Comparison of ENCODE assay signal across 1 cellular context in the genomic region with DNA sequence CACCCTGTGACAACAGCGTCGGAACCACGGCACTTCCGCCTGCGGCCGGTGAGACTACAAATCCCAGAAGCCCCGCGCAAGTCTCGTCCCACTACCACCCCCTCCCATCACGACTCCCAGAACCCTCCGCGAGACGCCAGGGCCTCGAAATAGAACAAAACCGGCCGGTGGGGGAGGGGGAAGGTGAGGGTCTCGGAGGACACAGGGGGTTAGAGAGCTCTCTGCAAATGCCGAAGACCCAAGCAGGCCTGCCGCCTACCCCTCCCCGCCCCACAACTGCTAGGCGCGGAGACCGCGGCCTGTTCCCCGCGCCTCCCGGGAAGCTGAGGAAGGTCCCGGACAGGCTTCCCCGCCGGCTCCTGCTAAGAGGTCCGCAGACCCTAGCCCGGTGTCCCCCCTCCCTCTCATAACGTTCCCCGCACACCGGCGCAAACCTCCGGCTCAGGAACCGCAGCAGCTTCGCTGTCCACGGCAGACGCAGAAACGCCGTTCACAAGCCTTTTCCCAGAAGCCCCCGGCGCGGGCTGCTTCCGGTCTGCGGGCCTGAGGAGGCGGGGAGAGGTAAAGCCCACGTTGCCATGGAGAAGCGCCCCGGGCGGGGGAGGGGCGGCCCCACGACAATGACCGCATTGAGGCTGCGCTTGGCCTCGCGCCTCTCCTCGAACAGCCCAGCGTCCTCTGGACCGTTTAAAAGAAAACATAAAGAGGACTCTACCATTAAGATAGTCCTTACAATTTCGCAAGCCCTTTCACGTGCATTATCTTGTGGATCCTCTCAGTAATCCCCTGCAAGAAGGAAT.
TF ChIP-seq lines count a peak whose summit lies in the region.

A gene (minus strand): TSS at position 485 of the 800 bp plus-strand sequence. CDS start 3,770 bp downstream, outside the sequence.

TF ChIP-seq in HepG2, 621 proteins besides CTCF, POLR2A, EP300 and RAD21 (continued from another document and continues in another):
- peak; percentile 70; the same call in 1 of the 2 replicates for TF ChIP-seq SALL2 (CRISPR knock-in tag; IDR thresholded peaks at IDR 0.05)
- 0 out of 2 replicates have a peak, but pooled peaks have one; percentile 68 for TF ChIP-seq ZNF660 (CRISPR knock-in tag; IDR thresholded peaks at IDR 0.05; ENCODE audit: borderline replicate concordance, low read depth)
- TF ChIP-seq CENPX (CRISPR knock-in tag; IDR thresholded peaks at IDR 0.05), result no peak
- TF ChIP-seq, protein P1, sequence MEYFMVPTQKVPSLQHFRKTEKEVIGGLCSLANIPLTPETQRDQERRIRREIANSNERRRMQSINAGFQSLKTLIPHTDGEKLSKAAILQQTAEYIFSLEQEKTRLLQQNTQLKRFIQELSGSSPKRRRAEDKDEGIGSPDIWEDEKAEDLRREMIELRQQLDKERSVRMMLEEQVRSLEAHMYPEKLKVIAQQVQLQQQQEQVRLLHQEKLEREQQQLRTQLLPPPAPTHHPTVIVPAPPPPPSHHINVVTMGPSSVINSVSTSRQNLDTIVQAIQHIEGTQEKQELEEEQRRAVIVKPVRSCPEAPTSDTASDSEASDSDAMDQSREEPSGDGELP (IDR thresholded peaks at IDR 0.05; ENCODE audit: borderline replicate concordance, low read depth), result 0 out of 2 replicates have a peak, but pooled peaks have one; percentile 43
- no peak for TF ChIP-seq TOE1 (CRISPR knock-in tag; IDR thresholded peaks at IDR 0.05)
- TF ChIP-seq, protein P2, sequence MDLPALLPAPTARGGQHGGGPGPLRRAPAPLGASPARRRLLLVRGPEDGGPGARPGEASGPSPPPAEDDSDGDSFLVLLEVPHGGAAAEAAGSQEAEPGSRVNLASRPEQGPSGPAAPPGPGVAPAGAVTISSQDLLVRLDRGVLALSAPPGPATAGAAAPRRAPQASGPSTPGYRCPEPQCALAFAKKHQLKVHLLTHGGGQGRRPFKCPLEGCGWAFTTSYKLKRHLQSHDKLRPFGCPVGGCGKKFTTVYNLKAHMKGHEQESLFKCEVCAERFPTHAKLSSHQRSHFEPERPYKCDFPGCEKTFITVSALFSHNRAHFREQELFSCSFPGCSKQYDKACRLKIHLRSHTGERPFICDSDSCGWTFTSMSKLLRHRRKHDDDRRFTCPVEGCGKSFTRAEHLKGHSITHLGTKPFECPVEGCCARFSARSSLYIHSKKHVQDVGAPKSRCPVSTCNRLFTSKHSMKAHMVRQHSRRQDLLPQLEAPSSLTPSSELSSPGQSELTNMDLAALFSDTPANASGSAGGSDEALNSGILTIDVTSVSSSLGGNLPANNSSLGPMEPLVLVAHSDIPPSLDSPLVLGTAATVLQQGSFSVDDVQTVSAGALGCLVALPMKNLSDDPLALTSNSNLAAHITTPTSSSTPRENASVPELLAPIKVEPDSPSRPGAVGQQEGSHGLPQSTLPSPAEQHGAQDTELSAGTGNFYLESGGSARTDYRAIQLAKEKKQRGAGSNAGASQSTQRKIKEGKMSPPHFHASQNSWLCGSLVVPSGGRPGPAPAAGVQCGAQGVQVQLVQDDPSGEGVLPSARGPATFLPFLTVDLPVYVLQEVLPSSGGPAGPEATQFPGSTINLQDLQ (CRISPR knock-in tag; IDR thresholded peaks at IDR 0.05), result no peak
- peak; percentile 19 for TF ChIP-seq ZMYM4 (CRISPR knock-in tag; IDR thresholded peaks at IDR 0.05)
- TF ChIP-seq ATAD3A (CRISPR knock-in tag; IDR thresholded peaks at IDR 0.05), result no peak
- peak; percentile 62; the same call in 1 of the 2 replicates for TF ChIP-seq SATB2 (CRISPR knock-in tag; IDR thresholded peaks at IDR 0.05)
- TF ChIP-seq ZNF563 (CRISPR knock-in tag; IDR thresholded peaks at IDR 0.05), result no peak
- peak; percentile 7; the same call in 1 of the 2 replicates for TF ChIP-seq FOXA3 (CRISPR knock-in tag; IDR thresholded peaks at IDR 0.05)
- TF ChIP-seq, protein P3, sequence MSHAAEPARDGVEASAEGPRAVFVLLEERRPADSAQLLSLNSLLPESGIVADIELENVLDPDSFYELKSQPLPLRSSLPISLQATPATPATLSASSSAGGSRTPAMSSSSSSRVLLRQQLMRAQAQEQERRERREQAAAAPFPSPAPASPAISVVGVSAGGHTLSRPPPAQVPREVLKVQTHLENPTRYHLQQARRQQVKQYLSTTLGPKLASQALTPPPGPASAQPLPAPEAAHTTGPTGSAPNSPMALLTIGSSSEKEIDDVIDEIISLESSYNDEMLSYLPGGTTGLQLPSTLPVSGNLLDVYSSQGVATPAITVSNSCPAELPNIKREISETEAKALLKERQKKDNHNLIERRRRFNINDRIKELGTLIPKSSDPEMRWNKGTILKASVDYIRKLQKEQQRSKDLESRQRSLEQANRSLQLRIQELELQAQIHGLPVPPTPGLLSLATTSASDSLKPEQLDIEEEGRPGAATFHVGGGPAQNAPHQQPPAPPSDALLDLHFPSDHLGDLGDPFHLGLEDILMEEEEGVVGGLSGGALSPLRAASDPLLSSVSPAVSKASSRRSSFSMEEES (CRISPR knock-in tag; IDR thresholded peaks at IDR 0.05), result peak; percentile 37; the same call in 1 of the 2 replicates
- TF ChIP-seq, protein P4, sequence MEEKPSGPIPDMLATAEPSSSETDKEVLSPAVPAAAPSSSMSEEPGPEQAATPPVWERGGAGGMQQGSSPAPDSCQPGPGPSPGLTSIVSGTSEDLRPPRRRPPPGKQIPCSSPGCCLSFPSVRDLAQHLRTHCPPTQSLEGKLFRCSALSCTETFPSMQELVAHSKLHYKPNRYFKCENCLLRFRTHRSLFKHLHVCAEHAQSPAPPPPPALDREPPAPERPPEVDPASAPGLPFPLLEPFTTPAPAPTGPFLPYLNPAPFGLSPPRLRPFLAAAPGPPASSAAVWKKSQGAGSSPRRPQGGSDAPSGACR (CRISPR knock-in tag; IDR thresholded peaks at IDR 0.05), result no peak; the same call in 1 of the 2 replicates
- TF ChIP-seq CEBPB (IDR thresholded peaks at IDR 0.05; ENCODE audit: borderline replicate concordance, low read depth, low read length), result peak; percentile 58
- no peak for TF ChIP-seq CENPT (CRISPR knock-in tag; IDR thresholded peaks at IDR 0.05; ENCODE audit: low read depth)
- no peak for TF ChIP-seq PRMT3 (CRISPR knock-in tag; IDR thresholded peaks at IDR 0.05; ENCODE audit: borderline replicate concordance, low read depth)
- no peak for TF ChIP-seq ZNF672 (CRISPR knock-in tag; IDR thresholded peaks at IDR 0.05)
- TF ChIP-seq RBM39 (IDR thresholded peaks at IDR 0.05; ENCODE audit: low read depth, low read length, poor library complexity, severe bottlenecking), result peak; percentile 93
- no peak for TF ChIP-seq TBX3 (IDR thresholded peaks at IDR 0.05; ENCODE audit: borderline replicate concordance)
- TF ChIP-seq HMGA1 (CRISPR knock-in tag; conservative IDR thresholded peaks at IDR 0.05), result no peak
- TF ChIP-seq, protein P5, sequence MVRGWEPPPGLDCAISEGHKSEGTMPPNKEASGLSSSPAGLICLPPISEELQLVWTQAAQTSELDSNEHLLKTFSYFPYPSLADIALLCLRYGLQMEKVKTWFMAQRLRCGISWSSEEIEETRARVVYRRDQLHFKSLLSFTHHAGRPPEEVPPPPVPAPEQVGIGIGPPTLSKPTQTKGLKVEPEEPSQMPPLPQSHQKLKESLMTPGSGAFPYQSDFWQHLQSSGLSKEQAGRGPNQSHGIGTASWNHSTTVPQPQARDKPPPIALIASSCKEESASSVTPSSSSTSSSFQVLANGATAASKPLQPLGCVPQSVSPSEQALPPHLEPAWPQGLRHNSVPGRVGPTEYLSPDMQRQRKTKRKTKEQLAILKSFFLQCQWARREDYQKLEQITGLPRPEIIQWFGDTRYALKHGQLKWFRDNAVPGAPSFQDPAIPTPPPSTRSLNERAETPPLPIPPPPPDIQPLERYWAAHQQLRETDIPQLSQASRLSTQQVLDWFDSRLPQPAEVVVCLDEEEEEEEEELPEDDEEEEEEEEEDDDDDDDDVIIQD (CRISPR knock-in tag; IDR thresholded peaks at IDR 0.05; ENCODE audit: low read depth), result no peak
- no peak for TF ChIP-seq EED (CRISPR knock-in tag; IDR thresholded peaks at IDR 0.05)
- TF ChIP-seq, protein P6, sequence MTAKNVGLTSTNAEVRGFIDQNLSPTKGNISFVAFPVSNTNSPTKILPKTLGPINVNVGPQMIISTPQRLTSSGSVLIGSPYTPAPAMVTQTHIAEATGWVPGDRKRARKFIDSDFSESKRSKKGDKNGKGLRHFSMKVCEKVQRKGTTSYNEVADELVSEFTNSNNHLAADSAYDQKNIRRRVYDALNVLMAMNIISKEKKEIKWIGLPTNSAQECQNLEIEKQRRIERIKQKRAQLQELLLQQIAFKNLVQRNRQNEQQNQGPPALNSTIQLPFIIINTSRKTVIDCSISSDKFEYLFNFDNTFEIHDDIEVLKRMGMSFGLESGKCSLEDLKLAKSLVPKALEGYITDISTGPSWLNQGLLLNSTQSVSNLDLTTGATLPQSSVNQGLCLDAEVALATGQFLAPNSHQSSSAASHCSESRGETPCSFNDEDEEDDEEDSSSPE (CRISPR knock-in tag; IDR thresholded peaks at IDR 0.05), result peak; percentile 70; the same call in 1 of the 2 replicates
- peak; percentile 85 for TF ChIP-seq U2AF1 (optimal IDR thresholded peaks at IDR 0.05; ENCODE audit: low read depth, low read length)
- TF ChIP-seq, protein P7, sequence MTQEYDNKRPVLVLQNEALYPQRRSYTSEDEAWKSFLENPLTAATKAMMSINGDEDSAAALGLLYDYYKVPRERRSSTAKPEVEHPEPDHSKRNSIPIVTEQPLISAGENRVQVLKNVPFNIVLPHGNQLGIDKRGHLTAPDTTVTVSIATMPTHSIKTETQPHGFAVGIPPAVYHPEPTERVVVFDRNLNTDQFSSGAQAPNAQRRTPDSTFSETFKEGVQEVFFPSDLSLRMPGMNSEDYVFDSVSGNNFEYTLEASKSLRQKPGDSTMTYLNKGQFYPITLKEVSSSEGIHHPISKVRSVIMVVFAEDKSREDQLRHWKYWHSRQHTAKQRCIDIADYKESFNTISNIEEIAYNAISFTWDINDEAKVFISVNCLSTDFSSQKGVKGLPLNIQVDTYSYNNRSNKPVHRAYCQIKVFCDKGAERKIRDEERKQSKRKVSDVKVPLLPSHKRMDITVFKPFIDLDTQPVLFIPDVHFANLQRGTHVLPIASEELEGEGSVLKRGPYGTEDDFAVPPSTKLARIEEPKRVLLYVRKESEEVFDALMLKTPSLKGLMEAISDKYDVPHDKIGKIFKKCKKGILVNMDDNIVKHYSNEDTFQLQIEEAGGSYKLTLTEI (CRISPR knock-in tag; conservative IDR thresholded peaks at IDR 0.05), result no peak
- TF ChIP-seq ZNF782 (CRISPR knock-in tag; IDR thresholded peaks at IDR 0.05; ENCODE audit: borderline replicate concordance), result peak; percentile 54; the same call in 1 of the 2 replicates
- TF ChIP-seq ZNF543 (CRISPR knock-in tag; IDR thresholded peaks at IDR 0.05), result peak; percentile 61; the same call in 1 of the 2 replicates
- no peak for TF ChIP-seq NPAS2 (CRISPR knock-in tag; IDR thresholded peaks at IDR 0.05; ENCODE audit: borderline replicate concordance)
- no peak for TF ChIP-seq ZSCAN30 (CRISPR knock-in tag; IDR thresholded peaks at IDR 0.05)
- TF ChIP-seq ZNF431 (CRISPR knock-in tag; IDR thresholded peaks at IDR 0.05; ENCODE audit: borderline replicate concordance, low read depth), result no peak
- TF ChIP-seq ESRRA (CRISPR knock-in tag; IDR thresholded peaks at IDR 0.05; ENCODE audit: low read depth), result peak; percentile 60; the same call in 1 of the 2 replicates
- peak; percentile 70; the same call in 1 of the 2 replicates for TF ChIP-seq ZMYM2 (CRISPR knock-in tag; IDR thresholded peaks at IDR 0.05)
- TF ChIP-seq HMG20B (CRISPR knock-in tag; conservative IDR thresholded peaks at IDR 0.05), result no peak
- peak; percentile 86 for TF ChIP-seq CEBPG (CRISPR knock-in tag; IDR thresholded peaks at IDR 0.05)
- TF ChIP-seq, protein P8, sequence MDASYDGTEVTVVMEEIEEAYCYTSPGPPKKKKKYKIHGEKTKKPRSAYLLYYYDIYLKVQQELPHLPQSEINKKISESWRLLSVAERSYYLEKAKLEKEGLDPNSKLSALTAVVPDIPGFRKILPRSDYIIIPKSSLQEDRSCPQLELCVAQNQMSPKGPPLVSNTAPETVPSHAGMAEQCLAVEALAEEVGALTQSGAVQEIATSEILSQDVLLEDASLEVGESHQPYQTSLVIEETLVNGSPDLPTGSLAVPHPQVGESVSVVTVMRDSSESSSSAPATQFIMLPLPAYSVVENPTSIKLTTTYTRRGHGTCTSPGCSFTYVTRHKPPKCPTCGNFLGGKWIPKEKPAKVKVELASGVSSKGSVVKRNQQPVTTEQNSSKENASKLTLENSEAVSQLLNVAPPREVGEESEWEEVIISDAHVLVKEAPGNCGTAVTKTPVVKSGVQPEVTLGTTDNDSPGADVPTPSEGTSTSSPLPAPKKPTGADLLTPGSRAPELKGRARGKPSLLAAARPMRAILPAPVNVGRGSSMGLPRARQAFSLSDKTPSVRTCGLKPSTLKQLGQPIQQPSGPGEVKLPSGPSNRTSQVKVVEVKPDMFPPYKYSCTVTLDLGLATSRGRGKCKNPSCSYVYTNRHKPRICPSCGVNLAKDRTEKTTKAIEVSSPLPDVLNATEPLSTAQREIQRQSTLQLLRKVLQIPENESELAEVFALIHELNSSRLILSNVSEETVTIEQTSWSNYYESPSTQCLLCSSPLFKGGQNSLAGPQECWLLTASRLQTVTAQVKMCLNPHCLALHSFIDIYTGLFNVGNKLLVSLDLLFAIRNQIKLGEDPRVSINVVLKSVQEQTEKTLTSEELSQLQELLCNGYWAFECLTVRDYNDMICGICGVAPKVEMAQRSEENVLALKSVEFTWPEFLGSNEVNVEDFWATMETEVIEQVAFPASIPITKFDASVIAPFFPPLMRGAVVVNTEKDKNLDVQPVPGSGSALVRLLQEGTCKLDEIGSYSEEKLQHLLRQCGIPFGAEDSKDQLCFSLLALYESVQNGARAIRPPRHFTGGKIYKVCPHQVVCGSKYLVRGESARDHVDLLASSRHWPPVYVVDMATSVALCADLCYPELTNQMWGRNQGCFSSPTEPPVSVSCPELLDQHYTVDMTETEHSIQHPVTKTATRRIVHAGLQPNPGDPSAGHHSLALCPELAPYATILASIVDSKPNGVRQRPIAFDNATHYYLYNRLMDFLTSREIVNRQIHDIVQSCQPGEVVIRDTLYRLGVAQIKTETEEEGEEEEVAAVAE (CRISPR knock-in tag; IDR thresholded peaks at IDR 0.05; ENCODE audit: borderline replicate concordance), result peak; percentile 42; the same call in 1 of the 2 replicates
- TF ChIP-seq, protein P9, sequence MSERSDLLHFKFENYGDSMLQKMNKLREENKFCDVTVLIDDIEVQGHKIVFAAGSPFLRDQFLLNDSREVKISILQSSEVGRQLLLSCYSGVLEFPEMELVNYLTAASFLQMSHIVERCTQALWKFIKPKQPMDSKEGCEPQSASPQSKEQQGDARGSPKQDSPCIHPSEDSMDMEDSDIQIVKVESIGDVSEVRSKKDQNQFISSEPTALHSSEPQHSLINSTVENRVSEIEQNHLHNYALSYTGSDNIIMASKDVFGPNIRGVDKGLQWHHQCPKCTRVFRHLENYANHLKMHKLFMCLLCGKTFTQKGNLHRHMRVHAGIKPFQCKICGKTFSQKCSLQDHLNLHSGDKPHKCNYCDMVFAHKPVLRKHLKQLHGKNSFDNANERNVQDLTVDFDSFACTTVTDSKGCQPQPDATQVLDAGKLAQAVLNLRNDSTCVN (CRISPR knock-in tag; IDR thresholded peaks at IDR 0.05; ENCODE audit: borderline replicate concordance), result peak; percentile 63; the same call in 1 of the 2 replicates
